In the genomic region with DNA sequence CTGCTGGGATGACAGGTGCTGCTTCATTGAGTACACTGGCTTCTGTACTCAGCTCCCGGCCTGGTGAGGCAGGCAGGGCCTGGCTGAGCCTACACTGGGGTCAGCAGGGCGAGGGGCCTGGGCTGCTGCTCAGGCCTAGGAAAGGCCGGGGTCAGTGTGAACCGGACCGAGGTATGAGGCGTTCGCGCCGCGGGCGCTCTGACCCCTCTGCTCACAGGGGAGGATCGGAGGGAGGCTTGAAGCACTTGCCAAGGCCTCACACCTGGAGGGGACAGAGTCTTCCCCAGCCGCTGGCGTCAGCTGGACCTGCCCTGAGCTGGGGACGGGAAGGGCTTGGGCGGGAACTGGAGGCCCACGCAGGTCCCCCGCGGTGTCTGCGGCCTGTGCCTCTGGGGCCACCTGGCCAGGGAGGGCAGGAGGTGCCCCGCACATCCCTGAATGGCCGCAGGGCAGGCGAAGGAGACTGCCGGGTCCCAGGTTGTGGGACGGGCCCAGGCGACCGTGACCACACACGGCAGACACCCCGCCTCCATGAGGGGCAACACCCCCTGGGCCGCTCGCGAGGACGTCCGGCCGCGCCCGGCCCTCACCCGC, we compare ENCODE assay signal across 8 cellular contexts. TPM values are rescaled to one million over a fixed set of nuclear protein-coding genes. Genes with fewer than 3 reads are reported as not detected.
A peak's percentile ranks its signal among the peaks of the same experiment; 100 is the strongest.
DNase-seq lines count a peak whose midpoint lies in the region; ATAC-seq, FAIRE-seq and TF ChIP-seq lines count a peak whose summit lies in the region.

No MANE protein-coding gene starts in this region.

- H3K9me3 Mint-ChIP-seq in astrocyte (ENCODE audit: unreplicated experiment), result no peaks in the 10 kb centered on the region

- H3K27ac ChIP-seq in HUES48 (ENCODE audit: low read depth, low read length), result peak overlapping the region; percentile 77
- peak overlapping the region; percentile 89 for H3K27ac ChIP-seq in astrocyte (ENCODE audit: low read depth, low read length)
- peak overlapping the region; percentile 75 to 82 for H3K27ac ChIP-seq in thoracic aorta

- peak overlapping the region; percentile 89 for H3K27ac Mint-ChIP-seq in astrocyte (ENCODE audit: unreplicated experiment)

- TF ChIP-seq POLR2A in GM12891 (IDR thresholded peaks at IDR 0.05; ENCODE audit: low read depth, low read length), result no peak

- in situ Hi-C loops in GM13977 (cut with MboI; ENCODE audit: low pct_unique_long_range_greater_than_20kb, low sequenced_read_pairs, unreplicated experiment), result loop anchor here (10.0 kb wide), 2 partner anchors 133 to 1013 kb away; no protein-coding TSS in a partner anchor

- H2AFZ ChIP-seq in astrocyte (ENCODE audit: low read depth, low read length), result peak overlapping the region; percentile 86

- H3K4me1 ChIP-seq in HUES48 (ENCODE audit: control insufficient read depth, insufficient read depth, low read length), result peaks cover 8% of the 10 kb centered on the region; the same call in 1 of the 2 replicates
- peaks cover 22% of the 10 kb centered on the region for H3K4me1 ChIP-seq in astrocyte (ENCODE audit: insufficient read depth, low read length)
- peaks cover 13 to 28% of the 10 kb centered on the region in 2 donors for H3K4me1 ChIP-seq in thoracic aorta (ENCODE audit: control insufficient read depth in 1 of 2, low read depth in 2 of 2)

- H3K27me3 Mint-ChIP-seq in astrocyte (ENCODE audit: low read depth, unreplicated experiment), result peaks cover 3% of the 10 kb centered on the region

- H3K9ac ChIP-seq in HUES48 (ENCODE audit: low read depth, low read length) (peak overlapping the region; percentile 94), astrocyte (ENCODE audit: low read length) (peak overlapping the region; percentile 96)

- DNase-seq in GM12891 (ENCODE audit: insufficient read length, low spot score) (no peak), astrocyte (ENCODE audit: low read depth) (no peak), left lobe of liver (ENCODE audit: low spot score) (no peak), thoracic aorta (ENCODE audit: low spot score) (no peak), iPS-NIHi11 (ENCODE audit: low spot score) (no peak), GM13977 (ENCODE audit: low spot score) (no peak)

- H3K4me3 ChIP-seq in HUES48 (ENCODE audit: low read depth, low read length) (peak overlapping the region; percentile 94), astrocyte (ENCODE audit: insufficient read depth, low read depth, low read length) (peak overlapping the region; percentile 87), thoracic aorta (peak overlapping the region; percentile 98)

- H3K9me3 ChIP-seq in HUES48 (ENCODE audit: control insufficient read depth, insufficient read depth, low read length), result no peaks in the 10 kb centered on the region
- H3K9me3 ChIP-seq in astrocyte (ENCODE audit: insufficient read depth, low read depth, low read length), result no peaks in the 10 kb centered on the region
- H3K9me3 ChIP-seq in thoracic aorta, result no peaks in the 10 kb centered on the region

- H3K36me3 Mint-ChIP-seq in astrocyte (ENCODE audit: low read depth, unreplicated experiment), result peaks cover 2% of the 10 kb centered on the region

- TF ChIP-seq CTCF in astrocyte (IDR thresholded peaks at IDR 0.05; ENCODE audit: insufficient read depth, low read depth, low read length), result no peak
- no peak for TF ChIP-seq CTCF in thoracic aorta (IDR thresholded peaks at IDR 0.05)
- TF ChIP-seq CTCF in GM13977 (IDR thresholded peaks at IDR 0.05; ENCODE audit: extremely low read depth, insufficient read depth, missing control alignments), result no peak

- H4K20me1 ChIP-seq in astrocyte (ENCODE audit: insufficient read depth, low read length), result peaks cover under 1% of the 10 kb centered on the region

- H3K4me2 ChIP-seq in astrocyte (ENCODE audit: low read length), result peak overlapping the region; percentile 99

- peaks cover 9% of the 10 kb centered on the region for H3K4me1 Mint-ChIP-seq in astrocyte (ENCODE audit: low read depth, unreplicated experiment)

- no peaks in the 10 kb centered on the region for H3K27me3 ChIP-seq in HUES48 (ENCODE audit: control insufficient read depth, insufficient read depth, low read length)
- no peaks in the 10 kb centered on the region for H3K27me3 ChIP-seq in astrocyte (ENCODE audit: insufficient read depth, low read length)
- H3K27me3 ChIP-seq in thoracic aorta (replicated peaks; ENCODE audit: insufficient read depth), result no peaks in the 10 kb centered on the region

- peak overlapping the region; percentile 91 for H3K4me3 Mint-ChIP-seq in astrocyte (ENCODE audit: unreplicated experiment)

- H3K36me3 ChIP-seq in HUES48 (ENCODE audit: control insufficient read depth, insufficient read depth, low read length) (peaks cover 28% of the 10 kb centered on the region), astrocyte (ENCODE audit: insufficient read depth, low read length) (no peaks in the 10 kb centered on the region), thoracic aorta (peaks cover 16% of the 10 kb centered on the region)

- no peak for FAIRE-seq in GM12891 (lab: Jason Lieb, UNC)
- FAIRE-seq in astrocyte (lab: Jason Lieb, UNC), result no peak

- ATAC-seq in GM21576 (IDR thresholded peaks at IDR 0.05; ENCODE audit: unreplicated experiment) (peak; percentile 20), left lobe of liver (peak; percentile 2), thoracic aorta (ENCODE audit: insufficient number of reproducible peaks, low FRiP score, low read depth) (no peak)

- peaks cover 18% of the 10 kb centered on the region for H3K79me2 ChIP-seq in astrocyte (ENCODE audit: insufficient read depth, low read length)

TF ChIP-seq in GM12891, 5 proteins besides CTCF, POLR2A, EP300 and RAD21:
- TF ChIP-seq POU2F2 (IDR thresholded peaks at IDR 0.05; ENCODE audit: low read depth, low read length) (no peak), SPI1 (IDR thresholded peaks at IDR 0.05; ENCODE audit: low read depth, low read length) (no peak), PAX5 (IDR thresholded peaks at IDR 0.05; ENCODE audit: insufficient read depth, low read length, severe bottlenecking) (peak; percentile 94), POLR2AphosphoS5 (IDR thresholded peaks at IDR 0.05; ENCODE audit: low read depth, low read length) (no peak), TAF1 (IDR thresholded peaks at IDR 0.05; ENCODE audit: low read depth, low read length) (no peak)

RNA-seq across cellular contexts. Expression of gene PEX10, which starts 0.5 kb away (rescaled TPM):
- 11.2 TPM for polyA plus RNA-seq in GM12891 (2012; ENCODE audit: low read depth, missing spikeins)
- total RNA-seq in astrocyte (16.6 and 18.6 TPM in 2 replicates), left lobe of liver (10.3 TPM), thoracic aorta (10 to 100 TPM; 12.1 to 27.9 TPM)

RNA-seq across cellular contexts. Expression of gene RER1, which starts 20.3 kb away (rescaled TPM):
- 68.7 TPM for polyA plus RNA-seq in GM12891 (2012; ENCODE audit: low read depth, missing spikeins)
- total RNA-seq in astrocyte (197 and 211 TPM in 2 replicates), left lobe of liver (163 TPM), thoracic aorta (10 to 100 TPM; 68.6 to 76.3 TPM)

RNA-seq across cellular contexts. Expression of gene MORN1, which starts 20.5 kb away (rescaled TPM):
- 2.5 TPM for polyA plus RNA-seq in GM12891 (2012; ENCODE audit: low read depth, missing spikeins)
- total RNA-seq in astrocyte (9.2 and 11.7 TPM in 2 replicates), left lobe of liver (6.7 TPM), thoracic aorta (10 to 100 TPM in 1 of 2 donors, 1 to 10 TPM in 1; 7.1 to 13.8 TPM)
